In the genomic region with DNA sequence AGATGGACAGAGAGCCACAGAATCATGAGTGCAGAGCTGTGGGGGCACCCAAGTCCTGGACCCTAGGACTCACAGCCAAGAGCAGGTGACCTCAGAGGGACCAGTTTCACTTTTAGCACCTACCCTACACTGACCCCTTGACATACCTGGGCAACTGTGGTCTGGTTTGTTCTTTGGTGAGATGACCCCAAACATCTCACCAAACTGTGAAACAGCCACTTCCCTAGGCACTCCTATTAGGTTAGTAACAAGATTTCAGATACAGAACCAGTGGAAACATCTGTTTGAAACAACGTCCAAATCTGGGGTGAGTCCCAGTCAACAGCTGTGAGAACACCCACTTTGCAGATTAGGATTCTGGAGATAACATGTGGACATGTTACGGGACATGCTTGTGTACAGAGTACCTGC, we compare ENCODE assay signal across 1 cellular context.
A peak's percentile ranks its signal among the peaks of the same experiment; 100 is the strongest.
TF ChIP-seq lines count a peak whose summit lies in the region.

No MANE protein-coding gene starts in this region.

TF ChIP-seq in K562, 482 proteins besides CTCF, POLR2A, EP300 and RAD21 (continued from another document):
- TF ChIP-seq, protein P1, sequence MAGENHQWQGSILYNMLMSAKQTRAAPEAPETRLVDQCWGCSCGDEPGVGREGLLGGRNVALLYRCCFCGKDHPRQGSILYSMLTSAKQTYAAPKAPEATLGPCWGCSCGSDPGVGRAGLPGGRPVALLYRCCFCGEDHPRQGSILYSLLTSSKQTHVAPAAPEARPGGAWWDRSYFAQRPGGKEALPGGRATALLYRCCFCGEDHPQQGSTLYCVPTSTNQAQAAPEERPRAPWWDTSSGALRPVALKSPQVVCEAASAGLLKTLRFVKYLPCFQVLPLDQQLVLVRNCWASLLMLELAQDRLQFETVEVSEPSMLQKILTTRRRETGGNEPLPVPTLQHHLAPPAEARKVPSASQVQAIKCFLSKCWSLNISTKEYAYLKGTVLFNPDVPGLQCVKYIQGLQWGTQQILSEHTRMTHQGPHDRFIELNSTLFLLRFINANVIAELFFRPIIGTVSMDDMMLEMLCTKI (IDR thresholded peaks at IDR 0.05; ENCODE audit: partially characterized antibody), result no peak
- no peak for TF ChIP-seq KAT8 (IDR thresholded peaks at IDR 0.05; ENCODE audit: low read depth)
- TF ChIP-seq ARNT (IDR thresholded peaks at IDR 0.05), result no peak
- peak; percentile 65 for TF ChIP-seq CBFA2T3 (IDR thresholded peaks at IDR 0.05)
- TF ChIP-seq POLR2AphosphoS5 (IDR thresholded peaks at IDR 0.05; ENCODE audit: control insufficient read depth, insufficient read depth, low read depth, low read length), result 0 out of 2 replicates have a peak, but pooled peaks have one; percentile 31
- no peak for TF ChIP-seq ZNF583 (CRISPR knock-in tag; IDR thresholded peaks at IDR 0.05)
- TF ChIP-seq GATA2 (CRISPR knock-in tag; IDR thresholded peaks at IDR 0.05), result 0 out of 2 replicates have a peak, but pooled peaks have one; percentile 36
- peak; percentile 65 for TF ChIP-seq DACH1 (IDR thresholded peaks at IDR 0.05; ENCODE audit: partially characterized antibody)
- peak; percentile 12; the same call in 1 of the 2 replicates for TF ChIP-seq NCOA1 (IDR thresholded peaks at IDR 0.05; ENCODE audit: low read depth)
- 0 out of 2 replicates have a peak, but pooled peaks have one; percentile 16 for TF ChIP-seq SPI1 (IDR thresholded peaks at IDR 0.05; ENCODE audit: borderline replicate concordance, low read depth, low read length)
- peak; percentile 40; the same call in 1 of the 2 replicates for TF ChIP-seq TCF3 (CRISPR knock-in tag; IDR thresholded peaks at IDR 0.05)
